ENCODE assay signal across 21 cellular contexts in the genomic region with DNA sequence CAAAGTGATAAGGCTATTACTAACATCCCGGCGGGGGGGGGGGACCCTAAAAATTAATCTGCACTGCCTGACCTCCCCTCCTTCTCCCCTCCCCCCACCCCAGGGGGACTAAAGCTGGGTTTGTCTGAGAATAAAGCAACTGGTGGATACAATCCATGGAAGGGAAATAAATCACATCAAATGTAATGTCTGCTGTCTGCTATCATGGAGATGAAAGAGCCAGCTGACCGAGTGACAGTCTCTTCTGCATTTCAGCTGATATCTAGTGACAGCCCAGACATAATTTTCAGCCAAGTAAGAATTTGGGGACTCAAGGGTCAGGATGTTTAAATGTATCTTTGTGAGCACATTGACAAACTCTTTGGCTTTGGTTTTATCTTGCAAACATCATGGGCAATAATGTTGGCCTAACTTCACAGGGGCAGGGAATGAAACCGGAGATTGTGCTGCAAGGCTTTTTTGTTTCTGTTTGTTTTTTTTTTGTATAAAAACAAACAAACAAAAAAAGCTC. TPM values are rescaled to one million over a fixed set of nuclear protein-coding genes. Genes with fewer than 3 reads are reported as not detected.
A peak's percentile ranks its signal among the peaks of the same experiment; 100 is the strongest.
DNase-seq lines count a peak whose midpoint lies in the region; ATAC-seq, FAIRE-seq and TF ChIP-seq lines count a peak whose summit lies in the region.
"Had no signal": no experiment of that assay in that cellular context is flagged by ENCODE, and none has a peak within 500 bp of the region (broad histone marks: within the 10 kb centered on the region; RNA-seq: fewer than 3 reads in every experiment).

No MANE protein-coding gene starts in this region.

- H3K9ac ChIP-seq in K562 (ENCODE audit: insufficient read depth in 1 of 2, low read depth in 2 of 2, low read length in 2 of 2) = no peak overlapping the region

- H3K9me1 ChIP-seq in K562 (ENCODE audit: control insufficient read depth, insufficient read depth, low read length) = no peaks in the 10 kb centered on the region

- no TSS peak for BruUV-seq in K562 (replicated peaks; lab: Mats Ljungman, UMichigan)

- no peaks in the 10 kb centered on the region for H3K79me2 ChIP-seq in K562 (ENCODE audit: control insufficient read depth, insufficient read depth, low read length)

- in situ Hi-C loops in K562 (cut with MboI) = no loop called here

- peaks cover 11 to 28% of the 10 kb centered on the region in 2 experiments; a peak in 3 of 5 replicates for H3K27me3 ChIP-seq in K562 (ENCODE audit: control insufficient read depth in 2 of 2, insufficient read depth in 2 of 2, low read length in 2 of 2)
- H3K27me3 ChIP-seq: BE2C had no signal

- no peak for TF ChIP-seq EP300 in K562 (IDR thresholded peaks at IDR 0.05; ENCODE audit: low read length)

- ATAC-seq in activated T-cell treated with anti-CD3 and anti-CD28 coated beads, Interleukin-2, amount 50 U/mL, for 4 hours = no peak
- ATAC-seq in K562 (no peak), GM18498 (IDR thresholded peaks at IDR 0.05; ENCODE audit: unreplicated experiment) (no peak)
- ATAC-seq: HCT116, HepG2 had no signal

- TF ChIP-seq POLR2A in K562 (conservative IDR thresholded peaks at IDR 0.05) = no peak

- CTCF ChIA-PET in K562 (lab: Yijun Ruan, JAX; ENCODE audit: low intra/inter-chr PET ratio) = interaction anchor here (0.7 kb wide), 1 partner anchor 796 kb away, joined by 6 read pairs; no protein-coding TSS in a partner anchor

- no peak overlapping the region for H3K4me3 Mint-ChIP-seq in activated T-cell treated with anti-CD3 and anti-CD28 coated beads, Interleukin-2, amount 50 U/mL, for 24 hours
- H3K4me3 Mint-ChIP-seq in activated T-cell treated with anti-CD3 and anti-CD28 coated beads, Interleukin-2, amount 50 U/mL, for 4 hours = no peak overlapping the region
- peak overlapping the region in 1 of 3 experiments; percentile 20 for H3K4me3 Mint-ChIP-seq in nephron
- H3K4me3 Mint-ChIP-seq: CD4-positive, CD25-positive, alpha-beta regulatory T cell; CD8-positive, alpha-beta memory T cell; IgD-negative memory B cell had no signal

- H2AFZ ChIP-seq in K562 (ENCODE audit: low read depth, low read length) = no peak overlapping the region

- no peak overlapping the region for H3K4me3 ChIP-seq in K562

- peak overlapping the region; percentile 57 for H3K27ac Mint-ChIP-seq in activated T-cell treated with anti-CD3 and anti-CD28 coated beads, Interleukin-2, amount 50 U/mL, for 24 hours
- H3K27ac Mint-ChIP-seq in nephron = peak overlapping the region; percentile 26 to 96 (median 34)
- H3K27ac Mint-ChIP-seq: CD4-positive, CD25-positive, alpha-beta regulatory T cell; IgD-negative memory B cell had no signal

- H3K9me3 ChIP-seq in K562 (replicated peaks; ENCODE audit: control insufficient read depth, insufficient read depth, low read depth, low read length) = no peaks in the 10 kb centered on the region
- H3K9me3 ChIP-seq: BE2C, Caco-2 had no signal

- H3K36me3 Mint-ChIP-seq in activated T-cell treated with anti-CD3 and anti-CD28 coated beads, Interleukin-2, amount 50 U/mL, for 24 hours (ENCODE audit: low read depth) = peaks cover 37% of the 10 kb centered on the region
- peaks cover 24% of the 10 kb centered on the region for H3K36me3 Mint-ChIP-seq in activated T-cell treated with anti-CD3 and anti-CD28 coated beads, Interleukin-2, amount 50 U/mL, for 4 hours (ENCODE audit: insufficient read depth)
- no peaks in the 10 kb centered on the region for H3K36me3 Mint-ChIP-seq in nephron (ENCODE audit: low read depth)

- H3K4me1 ChIP-seq in K562 (replicated peaks in 1 of 2; ENCODE audit: control insufficient read depth in 2 of 2, insufficient read depth in 2 of 2, low read length in 2 of 2) = no peaks in the 10 kb centered on the region
- H3K4me1 ChIP-seq: BE2C, Caco-2 had no signal

- H3K4me1 Mint-ChIP-seq in activated T-cell treated with anti-CD3 and anti-CD28 coated beads, Interleukin-2, amount 50 U/mL, for 24 hours (ENCODE audit: low read depth) = peaks cover 43% of the 10 kb centered on the region
- peaks cover 23% of the 10 kb centered on the region for H3K4me1 Mint-ChIP-seq in activated T-cell treated with anti-CD3 and anti-CD28 coated beads, Interleukin-2, amount 50 U/mL, for 4 hours (ENCODE audit: low read depth)
- peaks cover 43% of the 10 kb centered on the region for H3K4me1 Mint-ChIP-seq in nephron

- TF ChIP-seq RAD21 in K562 (CRISPR knock-in tag; conservative IDR thresholded peaks at IDR 0.05 in 1 of 2, IDR thresholded peaks at IDR 0.05 in 1 of 2) = no peak

- POLR2A ChIA-PET in K562 (lab: Yijun Ruan, JAX) = no interaction called here

- H3K27me3 Mint-ChIP-seq in activated T-cell treated with anti-CD3 and anti-CD28 coated beads, Interleukin-2, amount 50 U/mL, for 24 hours = no peaks in the 10 kb centered on the region
- H3K27me3 Mint-ChIP-seq in activated T-cell treated with anti-CD3 and anti-CD28 coated beads, Interleukin-2, amount 50 U/mL, for 4 hours (ENCODE audit: low read depth) = no peaks in the 10 kb centered on the region
- peaks cover 16% of the 10 kb centered on the region for H3K27me3 Mint-ChIP-seq in nephron (ENCODE audit: low read depth)
- H3K27me3 Mint-ChIP-seq: CD4-positive, CD25-positive, alpha-beta regulatory T cell; CD8-positive, alpha-beta memory T cell; IgD-negative memory B cell had no signal

- DNase-seq in activated T-cell treated with anti-CD3 and anti-CD28 coated beads, Interleukin-2, amount 50 U/mL, for 24 hours = no peak
- no peak for DNase-seq in activated T-cell treated with anti-CD3 and anti-CD28 coated beads, Interleukin-2, amount 50 U/mL, for 4 hours
- DNase-seq in K562 (ENCODE audit: extremely low read depth in 1 of 4, low spot score in 3 of 4) (no peak), Ammon's horn (ENCODE audit: low spot score) (no peak)
- DNase-seq: BE2C; C1 segment of cervical spinal cord; Caco-2; CD4-positive, CD25-positive, alpha-beta regulatory T cell; CD8-positive, alpha-beta memory T cell; GOT3; H7 had no signal

- no peak for FAIRE-seq in K562 (lab: Jason Lieb, UNC)
- FAIRE-seq: D721Med, G401.6, GM12891, GM18507, HepG2 had no signal

- no peak overlapping the region for H3K27ac ChIP-seq in K562 (ENCODE audit: extremely low read depth, low read depth, low read length)

- 0 out of 2 replicates have a peak, but pooled peaks cover 6% of the 10 kb centered on the region for H4K20me1 ChIP-seq in K562 (replicated peaks; ENCODE audit: control insufficient read depth, insufficient read depth, low read length)

- H3K9me3 Mint-ChIP-seq in activated T-cell treated with anti-CD3 and anti-CD28 coated beads, Interleukin-2, amount 50 U/mL, for 24 hours = no peaks in the 10 kb centered on the region
- H3K9me3 Mint-ChIP-seq in activated T-cell treated with anti-CD3 and anti-CD28 coated beads, Interleukin-2, amount 50 U/mL, for 4 hours = no peaks in the 10 kb centered on the region
- H3K9me3 Mint-ChIP-seq in nephron = no peaks in the 10 kb centered on the region
- H3K9me3 Mint-ChIP-seq: CD4-positive, CD25-positive, alpha-beta regulatory T cell; CD8-positive, alpha-beta memory T cell; IgD-negative memory B cell had no signal

- intact Hi-C loops in K562 (cut with micrococcal nuclease) = no loop called here

- H3K4me2 ChIP-seq in K562 (ENCODE audit: insufficient read depth, low read length) = no peak overlapping the region

- no peaks in the 10 kb centered on the region for H3K36me3 ChIP-seq in K562 (ENCODE audit: control insufficient read depth, insufficient read depth, low read length)
- H3K36me3 ChIP-seq: BE2C had no signal

- WGBS in K562 (ENCODE audit: insufficient coverage, low coverage, missing lambda C conversion rate) = 0% methylated on average over 3 of the region's 4 CpGs

- TF ChIP-seq CTCF in K562 (IDR thresholded peaks at IDR 0.05 in 2 of 3, conservative IDR thresholded peaks at IDR 0.05 in 1 of 3; ENCODE audit: insufficient read depth in 2 of 3, low read depth in 1 of 3, low read length in 3 of 3) = no peak
- TF ChIP-seq CTCF in nephron (IDR thresholded peaks at IDR 0.05; ENCODE audit: unreplicated experiment in 3 of 3) = no peak

TF ChIP-seq in K562, 482 proteins besides CTCF, POLR2A, EP300 and RAD21 (continues in another document):
- TF ChIP-seq STAT6 (CRISPR knock-in tag; IDR thresholded peaks at IDR 0.05) = no peak

RNA-seq across cellular contexts. Expression of gene HTR6, which starts 44.6 kb away (rescaled TPM):
- total RNA-seq in activated T-cell treated with anti-CD3 and anti-CD28 coated beads, Interleukin-2, amount 50 U/mL, for 4 hours = under 1 TPM; 0.11 to 0.43 (median 0.11) TPM
- not detected in 2 replicates for total RNA-seq in K562 (2011; cell fraction: chromatin; rRNA removed; ENCODE audit: low replicate concordance)
- not detected in 2 replicates for total RNA-seq in K562 (2011; cell fraction: nucleolus; rRNA removed)
- total RNA-seq in K562 (2011; cell fraction: nucleoplasm; rRNA removed) = not detected in 2 replicates
- total RNA-seq in K562 (2014; rRNA removed) (not detected in 2 replicates), K562 (2014; rRNA removed; fragmentation: Illumina TruSeq; extraction: Trizol) (not detected in 2 replicates), K562 (2015; rRNA removed; fragmentation: Illumina TruSeq; extraction: Trizol) (not detected in 2 replicates), K562 (2021) (not detected in 2 replicates)
- polyA plus RNA-seq in K562 (2011; rRNA removed) (not detected in 2 replicates), K562 (2014; fragmentation: Illumina TruSeq; extraction: Trizol) (not detected in 2 replicates), K562 (2014; fragmentation: Nextera tagmentation; extraction: Ambion mirVana) (not detected), K562 (2014; rRNA removed) (not detected in 2 replicates)
- polyA plus RNA-seq in K562 (2011; cell fraction: cytosol; rRNA removed) = not detected in 2 replicates
- polyA plus RNA-seq in K562 (2011; cell fraction: nucleus; rRNA removed) = not detected in 2 replicates
- polyA plus RNA-seq in K562 (2012) = not detected in 2 replicates
- polyA minus RNA-seq in K562 (2011; rRNA and poly(A)+ RNA removed) = not detected in 2 replicates
- polyA minus RNA-seq in K562 (2011; cell fraction: cytosol; rRNA and poly(A)+ RNA removed) = not detected in 2 replicates
- not detected in 2 replicates for polyA minus RNA-seq in K562 (2011; cell fraction: nucleus; rRNA and poly(A)+ RNA removed)
- total RNA-seq: A172; Caco-2; CD4-positive, CD25-positive, alpha-beta regulatory T cell; CD8-positive, alpha-beta memory T cell had no signal
- polyA plus RNA-seq: CD8-positive, alpha-beta memory T cell; HepG2; IgD-negative memory B cell had no signal
